22 cellular contexts compared by ENCODE assay signal in the genomic region with DNA sequence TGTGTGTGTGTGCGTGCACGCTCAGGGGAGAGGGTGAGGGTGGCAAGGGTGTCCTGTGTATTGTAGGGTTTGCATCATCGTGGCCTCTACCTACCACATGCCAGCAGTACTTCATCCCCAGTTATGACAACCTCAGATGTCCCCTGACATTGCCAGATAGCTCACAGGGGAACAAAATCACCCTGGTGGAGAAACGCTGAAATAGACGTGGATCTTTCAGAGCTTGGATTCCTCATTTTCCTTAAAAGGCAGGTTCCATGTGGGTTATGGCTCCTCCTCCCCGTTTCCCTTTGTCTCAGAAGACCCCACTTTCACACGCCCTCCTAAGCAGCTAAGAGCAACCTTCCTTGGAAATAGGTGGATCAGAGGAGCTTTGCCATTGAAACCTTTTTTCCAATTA.
A peak's percentile ranks its signal among the peaks of the same experiment; 100 is the strongest.
DNase-seq lines count a peak whose midpoint lies in the region; ATAC-seq and TF ChIP-seq lines count a peak whose summit lies in the region.
"Had no signal": no experiment of that assay in that cellular context is flagged by ENCODE, and none has a peak within 500 bp of the region (broad histone marks: within the 10 kb centered on the region; RNA-seq: fewer than 3 reads in every experiment).

No MANE protein-coding gene starts in this region.

- peak; percentile 11 for TF ChIP-seq CTCF in cardiac muscle cell (IDR thresholded peaks at IDR 0.05; ENCODE audit: low read depth, low read length)
- TF ChIP-seq CTCF in right atrium auricular region (IDR thresholded peaks at IDR 0.05): no peak
- TF ChIP-seq CTCF in fibroblast of villous mesenchyme (IDR thresholded peaks at IDR 0.05; ENCODE audit: insufficient read depth, low read depth, low read length): peak; percentile 15
- peak; percentile 24 for TF ChIP-seq CTCF in retinal pigment epithelial cell (conservative IDR thresholded peaks at IDR 0.05; ENCODE audit: low read depth, low read length)

- DNase-seq in cardiac muscle cell (ENCODE audit: low read depth in 1 of 2, low spot score in 1 of 2) (peak in 1 of 2 donors; percentile 7), right atrium auricular region (ENCODE audit: low spot score) (no peak), SK-MEL-5 (ENCODE audit: low read depth, low spot score) (peak; percentile 4), fibroblast of villous mesenchyme (ENCODE audit: low read depth) (no peak), retinal pigment epithelial cell (ENCODE audit: low read depth) (no peak), germinal center (ENCODE audit: low spot score) (no peak), GM19240 (ENCODE audit: insufficient read length, low spot score) (no peak)
- DNase-seq: ACHN; activated CD8-positive, alpha-beta memory T cell treated with anti-CD3 and anti-CD28 coated beads, Interleukin-2, amount 50 U/mL, for 48 hours; activated naive CD8-positive, alpha-beta T cell treated with anti-CD3 and anti-CD28 coated beads, Interleukin-2, amount 10 ng/mL, durations not matched to agents 7 days and 5 days; body of pancreas; left colon; NCI-H524; posterior cingulate gyrus; stimulated activated CD4-positive, alpha-beta T cell treated with anti-CD3 and anti-CD28 coated beads, Interleukin-2, amount 100 ng/mL, for 24 hours had no signal

- H3K4me1 ChIP-seq in cardiac muscle cell (ENCODE audit: low read depth) (peaks cover 33% of the 10 kb centered on the region), right atrium auricular region (no peaks in the 10 kb centered on the region)
- H3K4me1 ChIP-seq: SJSA1 had no signal

- ATAC-seq in GM18498 (IDR thresholded peaks at IDR 0.05; ENCODE audit: unreplicated experiment): no peak
- ATAC-seq: body of pancreas; left colon; natural killer cell treated with Interleukin-12 subunit alpha and Interleukin-12 subunit beta and Interleukin-15 and Interleukin-18, amount 100 ng/mL, for 72 hours; stimulated activated effector memory CD8-positive, alpha-beta T cell treated with anti-CD3 and anti-CD28 coated beads, Interleukin-12 subunit alpha, Interleukin-12 subunit beta, amount 100 ng/mL, for 72 hours had no signal

- H3K9me3 ChIP-seq in cardiac muscle cell (ENCODE audit: low read depth) (no peaks in the 10 kb centered on the region), right atrium auricular region (no peaks in the 10 kb centered on the region)
- H3K9me3 ChIP-seq: body of pancreas, SJSA1 had no signal

- H3K4me3 ChIP-seq in cardiac muscle cell: no peak overlapping the region
- H3K4me3 ChIP-seq in right atrium auricular region: no peak overlapping the region
- H3K4me3 ChIP-seq in fibroblast of villous mesenchyme (ENCODE audit: low read depth, low read length): no peak overlapping the region
- no peak overlapping the region for H3K4me3 ChIP-seq in retinal pigment epithelial cell (ENCODE audit: low read length)
- H3K4me3 ChIP-seq: body of pancreas, coronary artery, SJSA1, skin epidermis had no signal

- in situ Hi-C loops in SK-MEL-5 (cut with HindIII; ENCODE audit: low pct_unique_long_range_greater_than_20kb, low sequenced_read_pairs): no loop called here

- H3K27me3 ChIP-seq in cardiac muscle cell (no peaks in the 10 kb centered on the region), right atrium auricular region (no peaks in the 10 kb centered on the region)
- H3K27me3 ChIP-seq: SJSA1 had no signal

- H3K36me3 ChIP-seq in cardiac muscle cell: no peaks in the 10 kb centered on the region
- H3K36me3 ChIP-seq in right atrium auricular region: no peaks in the 10 kb centered on the region
- H3K36me3 ChIP-seq: SJSA1 had no signal

- H3K27ac ChIP-seq in cardiac muscle cell: no peak overlapping the region
- H3K27ac ChIP-seq in right atrium auricular region: no peak overlapping the region
- H3K27ac ChIP-seq: body of pancreas, C4-2B, coronary artery, SJSA1, skin epidermis had no signal

Comparison
In these comparisons a context has a peak if more than half of its experiments do, and no peak if none do; other contexts are left out.
1. CTCF ChIP-seq: peak in cardiac muscle cell (single experiment), fibroblast of villous mesenchyme (single experiment) and retinal pigment epithelial cell (single experiment); none in right atrium auricular region (0 of 2).